In genomic region chr6:167384844-167385243, GRCh38 we compare ENCODE assay signal across 17 cellular contexts. TPM values are rescaled to one million over a fixed set of nuclear protein-coding genes. Genes with fewer than 3 reads are reported as not detected.
"Had no signal": no experiment of that assay in that cellular context is flagged by ENCODE, and none has a peak within 500 bp of the region (broad histone marks: within the 10 kb centered on the region; RNA-seq: fewer than 3 reads in every experiment).

No MANE protein-coding gene starts in this region.

RNA-seq across cellular contexts. Expression of gene TTLL2, which starts 60.0 kb away (rescaled TPM):
- total RNA-seq: colonic mucosa, dermis microvascular lymphatic vessel endothelial cell, endodermal cell, esophagus mucosa, esophagus squamous epithelium, gastrocnemius medialis, glomerular endothelial cell, heart right ventricle, kidney epithelial cell, left cardiac atrium, left lung, left ventricle myocardium superior, lower lobe of right lung, lung microvascular endothelial cell, mononuclear cell, mucosa of gallbladder had no signal
- polyA plus RNA-seq: heart right ventricle, keratinocyte had no signal
